ENCODE assay signal across 28 cellular contexts in the genomic region with DNA sequence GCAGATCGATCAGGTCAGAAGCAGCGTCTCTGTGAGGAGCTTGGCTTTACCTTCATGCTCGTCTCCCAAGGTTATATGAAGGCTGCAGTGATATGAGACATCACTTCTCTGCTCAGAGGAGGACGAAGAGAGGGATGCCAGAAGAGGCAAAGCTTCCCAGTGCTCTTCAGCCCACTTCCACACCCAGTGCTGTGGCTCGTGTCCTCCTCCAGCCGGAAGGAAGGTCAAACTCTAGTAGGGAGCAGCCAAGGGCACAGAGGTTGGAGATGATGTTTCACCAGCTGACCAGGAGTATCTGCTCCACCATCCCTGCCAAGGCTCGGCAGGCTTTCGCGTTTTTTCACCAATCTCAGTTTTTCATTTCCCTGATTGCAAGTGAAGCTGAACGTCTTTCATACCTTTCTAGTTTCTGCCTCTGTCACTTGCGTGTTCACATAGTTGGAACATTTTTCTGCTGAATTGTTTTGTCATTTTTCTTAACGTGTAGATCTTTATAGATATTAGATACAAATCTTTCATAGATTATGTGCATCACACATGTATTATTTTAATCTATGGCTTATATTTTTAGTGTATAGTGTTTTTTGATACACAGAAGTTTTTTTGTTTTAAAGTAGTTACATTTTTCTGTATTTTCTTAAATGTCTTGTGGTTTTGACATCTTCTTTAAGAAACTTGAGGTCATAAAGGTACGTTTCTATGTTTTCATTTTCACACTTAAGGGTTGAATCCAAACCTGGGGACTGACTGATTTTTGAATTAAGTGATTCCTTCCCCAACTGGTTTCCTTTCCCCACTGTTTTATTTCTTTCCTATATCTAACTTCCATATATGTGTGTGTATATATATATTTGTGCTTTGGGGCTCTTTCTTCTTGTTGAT. TPM values are rescaled to one million over a fixed set of nuclear protein-coding genes. Genes with fewer than 3 reads are reported as not detected.
"Had no signal": no experiment of that assay in that cellular context is flagged by ENCODE, and none has a peak within 500 bp of the region (broad histone marks: within the 10 kb centered on the region; RNA-seq: fewer than 3 reads in every experiment).

No MANE protein-coding gene starts in this region.

- FAIRE-seq: bronchial epithelial cell, TTC549 had no signal

- H3K27ac ChIP-seq: ascending aorta, body of pancreas had no signal

- H3K4me1 ChIP-seq: ascending aorta, body of pancreas had no signal

- H3K4me3 ChIP-seq: ascending aorta, body of pancreas had no signal

- H3K36me3 ChIP-seq: ascending aorta had no signal

- DNase-seq: activated B cell treated with CpG ODN at 0.5 μM for 24 hours; activated CD4-positive, alpha-beta T cell treated with anti-CD3 and anti-CD28 coated beads for 1 hour; activated CD4-positive, alpha-beta T cell treated with anti-CD3 and anti-CD28 coated beads, Interleukin-2, amount 10 ng/mL, durations not matched to agents 24 days and 14 days; activated CD4-positive, alpha-beta T cell treated with anti-CD3 and anti-CD28 coated beads, Interleukin-2, amount 50 U/mL, for 48 hours; activated CD8-positive, alpha-beta memory T cell treated with anti-CD3 and anti-CD28 coated beads, Interleukin-2, amount 10 ng/mL, durations not matched to agents 7 days and 5 days; activated effector memory CD4-positive, alpha-beta T cell treated with anti-CD3 and anti-CD28 coated beads, Interleukin-2, amount 50 U/mL, for 16 hours; activated naive CD4-positive, alpha-beta T cell treated with Interleukin-2 at 50 U/mL for 16 hours; activated naive CD8-positive, alpha-beta T cell treated with anti-CD3 and anti-CD28 coated beads, Interleukin-2, amount 50 U/mL, for 24 hours; activated T-cell treated with anti-CD3 and anti-CD28 coated beads, Interleukin-2, amount 50 U/mL, for 24 hours; amniotic stem cell; body of pancreas; central memory CD4-positive, alpha-beta T cell; MV-4-11; NCI-H1092 treated with DMSO at 0.1 percent for 48 hours; NCI-H1417 treated with DMSO at 0.1 percent for 48 hours; NCI-H1694; NCI-H2029; NCI-H2107; NCI-H345; NCI-H510A treated with DMSO at 0.1 percent for 48 hours; NCI-H69; SHP77 treated with DMSO at 0.1 percent for 48 hours; T1000 had no signal

- H3K9me3 ChIP-seq: ascending aorta, body of pancreas had no signal

- H3K27me3 ChIP-seq: ascending aorta, body of pancreas had no signal

- ATAC-seq: activated CD8-positive, alpha-beta memory T cell treated with anti-CD3 and anti-CD28 coated beads, Interleukin-2, amount 10 ng/mL, durations not matched to agents 7 days and 5 days; activated naive CD4-positive, alpha-beta T cell treated with anti-CD3 and anti-CD28 coated beads, Interleukin-2, amount 50 U/mL, for 72 hours; activated naive CD8-positive, alpha-beta T cell treated with anti-CD3 and anti-CD28 coated beads, Interleukin-2, amount 50 U/mL, for 24 hours; body of pancreas had no signal

RNA-seq across cellular contexts. Expression of gene L3MBTL4, which starts 23.5 kb away (rescaled TPM):
- total RNA-seq: ascending aorta, MCF 10A had no signal
